In the genomic region with DNA sequence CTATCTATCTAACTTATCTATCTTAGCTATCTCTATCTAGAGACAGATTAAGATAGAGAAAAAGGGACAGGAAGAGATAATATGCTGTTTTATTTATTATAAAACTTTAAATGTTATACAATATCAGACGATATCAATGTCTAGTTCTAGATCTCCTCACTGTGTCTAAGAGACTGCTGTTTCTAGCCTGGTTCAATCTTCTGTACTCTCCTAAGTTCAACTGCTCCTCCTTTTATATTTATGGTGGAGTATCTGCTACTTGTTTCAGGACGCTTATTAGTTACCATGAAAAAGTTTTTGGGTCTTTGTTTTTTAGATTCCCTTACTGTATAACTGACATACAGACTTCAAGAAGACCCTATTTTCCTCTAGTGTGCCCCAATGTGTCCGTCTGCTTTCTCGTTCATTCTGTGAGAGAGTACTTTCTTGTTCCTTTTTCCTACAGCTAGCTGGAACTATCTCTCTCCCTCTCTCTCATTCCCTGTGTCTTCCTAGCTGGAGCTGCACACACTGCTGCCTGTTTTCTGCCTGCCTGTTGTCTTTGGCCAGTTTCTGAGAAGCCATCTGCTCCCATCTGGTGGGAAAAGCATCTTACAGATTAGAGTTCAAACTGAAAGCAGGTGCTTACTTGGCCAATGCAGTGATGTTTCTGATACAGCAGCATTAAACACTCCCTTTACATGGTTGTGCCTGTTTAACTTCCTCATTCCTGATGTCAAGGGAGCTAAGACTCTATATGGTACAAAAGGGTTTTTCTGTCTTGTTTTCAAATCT, we compare ENCODE assay signal across 8 cellular contexts. TPM values are rescaled to one million over a fixed set of nuclear protein-coding genes. Genes with fewer than 3 reads are reported as not detected.
DNase-seq lines count a peak whose midpoint lies in the region; ATAC-seq and TF ChIP-seq lines count a peak whose summit lies in the region.

No MANE protein-coding gene starts in this region.

- peak overlapping the region; percentile 58 for H3K4me2 ChIP-seq in Loucy (ENCODE audit: low read depth, low read length, poor library complexity, severe bottlenecking)

- no peaks in the 10 kb centered on the region for H4K20me1 ChIP-seq in Loucy (ENCODE audit: insufficient read depth, low read length, poor library complexity, severe bottlenecking)

- peak overlapping the region; percentile 84 for H2AFZ ChIP-seq in Loucy (ENCODE audit: low read length)

- H3K9ac ChIP-seq in Loucy (ENCODE audit: low read depth, low read length, poor library complexity, severe bottlenecking), result no peak overlapping the region

- no peaks in the 10 kb centered on the region for H3K27me3 Mint-ChIP-seq in activated CD4-positive, alpha-beta memory T cell treated with anti-CD3 and anti-CD28 coated beads for 36 hours

- H3K4me1 Mint-ChIP-seq in activated CD4-positive, alpha-beta memory T cell treated with anti-CD3 and anti-CD28 coated beads for 36 hours (ENCODE audit: low read depth), result peaks cover 22% of the 10 kb centered on the region

- peak overlapping the region; percentile 30 for H3K4me3 ChIP-seq in Loucy (ENCODE audit: low read length, poor library complexity, severe bottlenecking)
- H3K4me3 ChIP-seq in spleen, result peak overlapping the region in 1 of 8 donors; percentile 15

- H3K36me3 ChIP-seq in Loucy (ENCODE audit: insufficient read depth, low read length) (no peaks in the 10 kb centered on the region), spleen (no peaks in the 10 kb centered on the region)

- TF ChIP-seq CTCF in Loucy (conservative IDR thresholded peaks at IDR 0.05; ENCODE audit: low read length), result no peak
- TF ChIP-seq CTCF in spleen (IDR thresholded peaks at IDR 0.05 in 8 of 11, conservative IDR thresholded peaks at IDR 0.05 in 3 of 11), result no peak

- POLR2A ChIA-PET in activated CD4-positive, alpha-beta memory T cell treated with anti-CD3 and anti-CD28 coated beads for 36 hours (lab: Charles Lee), result no interaction called here

- H3K27me3 ChIP-seq in Loucy (ENCODE audit: insufficient read depth, low read length, poor library complexity, severe bottlenecking) (no peaks in the 10 kb centered on the region), spleen (replicated peaks in 1 of 7) (no peaks in the 10 kb centered on the region)

- H3K4me3 Mint-ChIP-seq in activated CD4-positive, alpha-beta memory T cell treated with anti-CD3 and anti-CD28 coated beads for 36 hours, result peak overlapping the region; percentile 40

- DNase-seq in DMS53 (lab: John Stamatoyannopoulos, UW) (peak; percentile 62), spleen (no peak), COR-L47 (lab: John Stamatoyannopoulos, UW) (no peak), NCI-H1417 treated with DMSO at 0.1 percent for 48 hours (lab: John Stamatoyannopoulos, UW) (no peak), iPS-NIHi11 (ENCODE audit: low spot score) (no peak)
- no peak for DNase-seq in activated CD4-positive, alpha-beta memory T cell treated with anti-CD3 and anti-CD28 coated beads for 36 hours

- no peak overlapping the region for H3K27ac Mint-ChIP-seq in activated CD4-positive, alpha-beta memory T cell treated with anti-CD3 and anti-CD28 coated beads for 36 hours

- intact Hi-C loops in activated CD4-positive, alpha-beta memory T cell treated with anti-CD3 and anti-CD28 coated beads for 36 hours (cut with micrococcal nuclease), result loop anchor here (2.0 to 10.0 kb wide), 5 partner anchors 37 to 1817 kb away; no protein-coding TSS in a partner anchor
- intact Hi-C loops in spleen (cut with DNase I; ENCODE audit: low total_unique reads), result loop anchor here (2.0 kb wide), 1 partner anchor 623 kb away; no protein-coding TSS in a partner anchor

- no peaks in the 10 kb centered on the region for H3K36me3 Mint-ChIP-seq in activated CD4-positive, alpha-beta memory T cell treated with anti-CD3 and anti-CD28 coated beads for 36 hours

- CTCF ChIA-PET in activated CD4-positive, alpha-beta memory T cell treated with anti-CD3 and anti-CD28 coated beads for 36 hours (lab: Charles Lee), result interaction anchor here (0.8 to 3.2 kb wide), 11 partner anchors 12 to 638 kb away, joined by 3 to 36 read pairs (median 5); no protein-coding TSS in a partner anchor

- no peaks in the 10 kb centered on the region for H3K9me3 Mint-ChIP-seq in activated CD4-positive, alpha-beta memory T cell treated with anti-CD3 and anti-CD28 coated beads for 36 hours

- H3K9me3 ChIP-seq in Loucy (ENCODE audit: insufficient read depth, low read depth, low read length) (no peaks in the 10 kb centered on the region), spleen (no peaks in the 10 kb centered on the region)

- ATAC-seq in GM21381 (IDR thresholded peaks at IDR 0.05; ENCODE audit: unreplicated experiment), result peak; percentile 53

- H3K4me1 ChIP-seq in Loucy (ENCODE audit: insufficient read depth, low read length, poor library complexity, severe bottlenecking) (no peaks in the 10 kb centered on the region), spleen (peaks cover 8 to 24% (median 16%) of the 10 kb centered on the region in 6 donors)

- whole genome bisulfite sequencing in spleen, 5 donors, result 32 to 70% (median 43%) methylated on average over 4 of the region's 4 CpGs

- H3F3A ChIP-seq in Loucy (ENCODE audit: low read depth), result no peaks in the 10 kb centered on the region

- TF ChIP-seq POLR2A in spleen (IDR thresholded peaks at IDR 0.05), result no peak

- H3K79me2 ChIP-seq in Loucy (ENCODE audit: insufficient read depth, low read length), result no peaks in the 10 kb centered on the region

- no peaks in the 10 kb centered on the region for H3K9me2 ChIP-seq in Loucy (replicated peaks; ENCODE audit: low read depth, low read length)

- H3K27ac ChIP-seq in spleen, result peak overlapping the region in 5 of 8 donors; percentile 3 to 65 (median 40)

RNA-seq across cellular contexts. Expression of a gene that starts 49.4 kb away (rescaled TPM):
- 10 to 100 TPM; 11.3 to 12.7 TPM for total RNA-seq in activated CD4-positive, alpha-beta memory T cell treated with anti-CD3 and anti-CD28 coated beads for 36 hours
- total RNA-seq in spleen, result 10 to 100 TPM; 15.8 to 40.9 (median 31.9) TPM
- 10 to 100 TPM; 12.9 to 25.3 (median 15.8) TPM for polyA plus RNA-seq in spleen
